Comparison of ENCODE assay signal across 13 cellular contexts in the genomic region with DNA sequence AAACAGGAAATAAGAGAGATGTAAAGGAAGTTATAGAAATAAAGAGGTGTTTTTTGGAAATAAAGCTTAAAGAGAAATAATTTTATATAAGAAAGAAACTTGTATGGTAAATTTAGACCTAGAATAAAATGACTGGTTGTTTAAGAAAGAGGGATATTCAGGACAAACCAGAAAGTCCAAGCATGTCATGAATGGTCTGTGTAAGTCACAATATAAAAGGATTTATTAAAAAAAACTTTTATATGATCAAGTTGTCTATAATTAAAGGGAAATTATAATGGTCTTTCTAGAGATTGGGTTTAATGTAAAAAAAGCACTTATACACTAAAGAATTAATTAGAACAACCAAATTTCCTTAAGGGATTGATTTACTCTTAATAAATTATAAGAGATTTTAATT. TPM values are rescaled to one million over a fixed set of nuclear protein-coding genes. Genes with fewer than 3 reads are reported as not detected.
A peak's percentile ranks its signal among the peaks of the same experiment; 100 is the strongest.
DNase-seq lines count a peak whose midpoint lies in the region; ATAC-seq, FAIRE-seq and TF ChIP-seq lines count a peak whose summit lies in the region.
"Not testable (repeated sequence)": the region's sequence is repeated elsewhere in the genome, so short reads cannot be mapped to it uniquely, and the experiment has no call there.
"Had no signal": no experiment of that assay in that cellular context is flagged by ENCODE, and none has a peak within 500 bp of the region (broad histone marks: within the 10 kb centered on the region; RNA-seq: fewer than 3 reads in every experiment).

No MANE protein-coding gene starts in this region.

- not testable (repeated sequence) for H3K9ac ChIP-seq in HepG2 (ENCODE audit: insufficient read depth, low read depth, low read length)

- not testable (repeated sequence) for H3K4me2 ChIP-seq in HepG2 (ENCODE audit: low read depth, low read length)

- H3K36me3 ChIP-seq in HepG2 (replicated peaks in 1 of 2; ENCODE audit: control insufficient read depth in 1 of 2, insufficient read depth in 2 of 2, low read length in 2 of 2), result not testable (repeated sequence)

- H3K4me1 Mint-ChIP-seq in MCF 10A (ENCODE audit: insufficient read depth, unreplicated experiment), result not testable (repeated sequence)

- H3K4me3 Mint-ChIP-seq in MCF 10A (ENCODE audit: unreplicated experiment), result not testable (repeated sequence)

- DNase-seq in ELR (ENCODE audit: low read depth) (peak; percentile 20), KG1 (lab: John Stamatoyannopoulos, UW) (peak; percentile 4), NCI-H2227 (lab: John Stamatoyannopoulos, UW; ENCODE audit: unreplicated experiment) (peak; percentile 6), RPMI7951 (ENCODE audit: low read depth) (peak; percentile 21), MCF 10A (ENCODE audit: unreplicated experiment) (peak; percentile 12)
- not testable (repeated sequence) for DNase-seq in HepG2 (ENCODE audit: low spot score)

- ATAC-seq in HepG2, result not testable (repeated sequence)

- POLR2A ChIA-PET in MCF 10A (lab: Yijun Ruan, JAX); HepG2 (lab: Yijun Ruan, JAX): not testable (repeated sequence)

- H3K9me3 ChIP-seq in HepG2 (ENCODE audit: low read length), result peaks cover 40% of the 10 kb centered on the region

- H3K4me1 ChIP-seq in HepG2 (ENCODE audit: insufficient read depth, low read length), result not testable (repeated sequence)

- peaks cover 16% of the 10 kb centered on the region for H3K27me3 Mint-ChIP-seq in MCF 10A (ENCODE audit: insufficient read depth, unreplicated experiment)

- intact Hi-C loops in MCF 10A (cut with micrococcal nuclease); HepG2 (cut with micrococcal nuclease; ENCODE audit: unreplicated experiment): not testable (repeated sequence)

- not testable (repeated sequence) for H3K27me3 ChIP-seq in HepG2 (ENCODE audit: control insufficient read depth in 1 of 2, insufficient read depth in 2 of 2, low read length in 2 of 2)

- not testable (repeated sequence) for H4K20me1 ChIP-seq in HepG2 (ENCODE audit: insufficient read depth, low read length)

- FAIRE-seq in HepG2 (lab: Jason Lieb, UNC), result not testable (repeated sequence)

- not testable (repeated sequence) for H3K36me3 Mint-ChIP-seq in MCF 10A (ENCODE audit: insufficient read depth, unreplicated experiment)

- BruUV-seq in MCF 10A (replicated peaks; lab: Mats Ljungman, UMichigan); HepG2 (replicated peaks; lab: Mats Ljungman, UMichigan): not testable (repeated sequence)

- H3K4me3 ChIP-seq in HepG2 (replicated peaks in 1 of 3; ENCODE audit: insufficient read depth in 1 of 3, low read depth in 2 of 3, low read length in 3 of 3), result not testable (repeated sequence)

- not testable (repeated sequence) for H3K27ac Mint-ChIP-seq in MCF 10A (ENCODE audit: low read depth, unreplicated experiment)

- not testable (repeated sequence) for H3K79me2 ChIP-seq in HepG2 (ENCODE audit: insufficient read depth, low read length)

- in situ Hi-C loops in HepG2 (cut with HindIII; ENCODE audit: extremely low pct_ligation_motif_present, low pct_unique_long_range_greater_than_20kb), result not testable (repeated sequence)

- not testable (repeated sequence) for H2AFZ ChIP-seq in HepG2 (ENCODE audit: low read length)

- TF ChIP-seq POLR2A in HepG2 (IDR thresholded peaks at IDR 0.05; ENCODE audit: insufficient read depth in 1 of 2, low read depth in 2 of 2, low read length in 2 of 2), result not testable (repeated sequence)

- H3K27ac ChIP-seq in HepG2 (ENCODE audit: extremely low read length, insufficient read depth, low read length), result not testable (repeated sequence)

- peaks cover 13% of the 10 kb centered on the region for H3K9me3 Mint-ChIP-seq in MCF 10A (ENCODE audit: unreplicated experiment)

- not testable (repeated sequence) for TF ChIP-seq EP300 in HepG2 (IDR thresholded peaks at IDR 0.05; ENCODE audit: low read depth in 2 of 2, low read length in 2 of 2); HepG2 (CRISPR knock-in tag; IDR thresholded peaks at IDR 0.05; ENCODE audit: borderline replicate concordance)

- not testable (repeated sequence) for TF ChIP-seq CTCF in MCF 10A (IDR thresholded peaks at IDR 0.05; ENCODE audit: unreplicated experiment); HepG2 (CRISPR knock-in tag; IDR thresholded peaks at IDR 0.05)

- CTCF ChIA-PET in MCF 10A (lab: Yijun Ruan, JAX); HepG2 (lab: Yijun Ruan, JAX; ENCODE audit: low intra/inter-chr PET ratio, low total read pairs): not testable (repeated sequence)

- TF ChIP-seq RAD21 in HepG2 (CRISPR knock-in tag; IDR thresholded peaks at IDR 0.05), result not testable (repeated sequence)

TF ChIP-seq in HepG2, 621 proteins besides CTCF, POLR2A, EP300 and RAD21 (continues in another document):
- TF ChIP-seq ZFP36 (IDR thresholded peaks at IDR 0.05; ENCODE audit: borderline replicate concordance, low read depth, low read length, partially characterized antibody), result peak; percentile 88

RNA-seq across cellular contexts. Expression of a gene that starts 13.9 kb away (rescaled TPM):
- not detected in 2 replicates for total RNA-seq in RPMI7951 (2014; rRNA removed; shearing (Covaris generic))
- total RNA-seq in MCF 10A (2022) (not detected in 2 replicates), HepG2 (2016; rRNA removed; fragmentation: Illumina TruSeq; extraction: Trizol) (not detected in 2 replicates)
- not detected in 2 replicates for total RNA-seq in HepG2 (2016; cell fraction: cytosol; rRNA removed; fragmentation: Illumina TruSeq; extraction: Trizol; ENCODE audit: low read depth)
- not detected in 2 replicates for total RNA-seq in HepG2 (2016; cell fraction: insoluble cytoplasmic fraction; rRNA removed; fragmentation: Illumina TruSeq; extraction: Trizol)
- not detected in 2 replicates for total RNA-seq in HepG2 (2016; cell fraction: membrane; rRNA removed; fragmentation: Illumina TruSeq; extraction: Trizol)
- total RNA-seq in HepG2 (2016; cell fraction: nucleus; rRNA removed; fragmentation: Illumina TruSeq; extraction: Trizol), result not detected in 2 replicates
- polyA plus RNA-seq in HepG2 (2011; rRNA removed), result not detected in 2 replicates
- polyA plus RNA-seq in HepG2 (2011; cell fraction: cytosol; rRNA removed), result not detected in 2 replicates
- polyA plus RNA-seq in HepG2 (2011; cell fraction: nucleus; rRNA removed), result not detected in 2 replicates
- not detected in 2 replicates for polyA plus RNA-seq in HepG2 (2012)
- not detected in 2 replicates for polyA plus RNA-seq in HepG2 (2016; cell fraction: cytosol; fragmentation: Illumina TruSeq; extraction: Trizol; ENCODE audit: low read depth)
- not detected in 2 replicates for polyA plus RNA-seq in HepG2 (2016; cell fraction: insoluble cytoplasmic fraction; fragmentation: Illumina TruSeq; extraction: Trizol; ENCODE audit: low read depth)
- not detected in 2 replicates for polyA plus RNA-seq in HepG2 (2016; cell fraction: membrane; fragmentation: Illumina TruSeq; extraction: Trizol; ENCODE audit: low read depth)
- polyA plus RNA-seq in HepG2 (2016; cell fraction: nucleus; fragmentation: Illumina TruSeq; extraction: Trizol; ENCODE audit: insufficient read depth, low read depth), result not detected in 2 replicates
- not detected in 2 replicates for polyA minus RNA-seq in HepG2 (2011; rRNA and poly(A)+ RNA removed; ENCODE audit: low replicate concordance)
- not detected in 2 replicates for polyA minus RNA-seq in HepG2 (2011; cell fraction: cytosol; rRNA and poly(A)+ RNA removed)
- not detected in 2 replicates for polyA minus RNA-seq in HepG2 (2011; cell fraction: nucleus; rRNA and poly(A)+ RNA removed)
- total RNA-seq: Calu3; CD8-positive, alpha-beta memory T cell; G401; HT1080; NCI-H460 had no signal
- polyA plus RNA-seq: CD14-positive monocyte; CD8-positive, alpha-beta memory T cell; SK-N-SH had no signal

RNA-seq across cellular contexts. Expression of a gene that starts 38.9 kb away (rescaled TPM):
- 16.4 and 24.0 TPM in 2 replicates for total RNA-seq in RPMI7951 (2014; rRNA removed; shearing (Covaris generic))
- total RNA-seq in MCF 10A (2022) (2.3 and 4.0 TPM in 2 replicates), HepG2 (2016; rRNA removed; fragmentation: Illumina TruSeq; extraction: Trizol) (8.5 and 14.2 TPM in 2 replicates)
- total RNA-seq in HepG2 (2016; cell fraction: cytosol; rRNA removed; fragmentation: Illumina TruSeq; extraction: Trizol; ENCODE audit: low read depth), result 2.4 and 3.0 TPM in 2 replicates
- total RNA-seq in HepG2 (2016; cell fraction: insoluble cytoplasmic fraction; rRNA removed; fragmentation: Illumina TruSeq; extraction: Trizol), result 7.1 and 13.1 TPM in 2 replicates
- 6.9 and 7.7 TPM in 2 replicates for total RNA-seq in HepG2 (2016; cell fraction: membrane; rRNA removed; fragmentation: Illumina TruSeq; extraction: Trizol)
- 12.2 and 15.8 TPM in 2 replicates for total RNA-seq in HepG2 (2016; cell fraction: nucleus; rRNA removed; fragmentation: Illumina TruSeq; extraction: Trizol)
- polyA plus RNA-seq in HepG2 (2011; rRNA removed), result 10.5 and 11.5 TPM in 2 replicates
- 8.3 and 11.0 TPM in 2 replicates for polyA plus RNA-seq in HepG2 (2011; cell fraction: cytosol; rRNA removed)
- polyA plus RNA-seq in HepG2 (2011; cell fraction: nucleus; rRNA removed), result 9.0 and 10.7 TPM in 2 replicates
- polyA plus RNA-seq in HepG2 (2012), result 8.8 TPM in 2 replicates
- polyA plus RNA-seq in HepG2 (2016; cell fraction: cytosol; fragmentation: Illumina TruSeq; extraction: Trizol; ENCODE audit: low read depth), result 1.5 and 2.5 TPM in 2 replicates
- polyA plus RNA-seq in HepG2 (2016; cell fraction: insoluble cytoplasmic fraction; fragmentation: Illumina TruSeq; extraction: Trizol; ENCODE audit: low read depth), result 6.7 and 7.6 TPM in 2 replicates
- 4.5 and 6.1 TPM in 2 replicates for polyA plus RNA-seq in HepG2 (2016; cell fraction: membrane; fragmentation: Illumina TruSeq; extraction: Trizol; ENCODE audit: low read depth)
- 20.4 and 23.1 TPM in 2 replicates for polyA plus RNA-seq in HepG2 (2016; cell fraction: nucleus; fragmentation: Illumina TruSeq; extraction: Trizol; ENCODE audit: insufficient read depth, low read depth)
- polyA minus RNA-seq in HepG2 (2011; rRNA and poly(A)+ RNA removed; ENCODE audit: low replicate concordance), result 14.1 and 16.5 TPM in 2 replicates
- polyA minus RNA-seq in HepG2 (2011; cell fraction: cytosol; rRNA and poly(A)+ RNA removed), result 8.0 and 9.3 TPM in 2 replicates
- 17.4 and 18.0 TPM in 2 replicates for polyA minus RNA-seq in HepG2 (2011; cell fraction: nucleus; rRNA and poly(A)+ RNA removed)
